In genomic region chr6:121549741-121550140, GRCh38 we compare ENCODE assay signal across 17 cellular contexts.
DNase-seq lines count a peak whose midpoint lies in the region; ATAC-seq and TF ChIP-seq lines count a peak whose summit lies in the region.
"Had no signal": no experiment of that assay in that cellular context is flagged by ENCODE, and none has a peak within 500 bp of the region (broad histone marks: within the 10 kb centered on the region; RNA-seq: fewer than 3 reads in every experiment).

No MANE protein-coding gene starts in this region.

- H3K27me3 Mint-ChIP-seq in activated T-helper 17 cell treated with anti-CD3 and anti-CD28 coated beads, Interleukin-2, amount 50 U/mL, for 72 hours: peaks cover 3% of the 10 kb centered on the region
- H3K27me3 Mint-ChIP-seq in activated CD8-positive, alpha-beta memory T cell treated with anti-CD3 and anti-CD28 coated beads, Interleukin-2, amount 10 ng/mL, durations not matched to agents 7 days and 5 days: no peaks in the 10 kb centered on the region

- H3K36me3 ChIP-seq in aorta (ENCODE audit: control insufficient read depth in 1 of 2, insufficient read depth in 2 of 2, low read length in 1 of 2): no peaks in the 10 kb centered on the region
- H3K36me3 ChIP-seq: suprapubic skin had no signal

- H3K9me3 Mint-ChIP-seq in activated T-helper 17 cell treated with anti-CD3 and anti-CD28 coated beads, Interleukin-2, amount 50 U/mL, for 72 hours: no peaks in the 10 kb centered on the region
- H3K9me3 Mint-ChIP-seq in activated CD8-positive, alpha-beta memory T cell treated with anti-CD3 and anti-CD28 coated beads, Interleukin-2, amount 10 ng/mL, durations not matched to agents 7 days and 5 days (ENCODE audit: low read depth): no peaks in the 10 kb centered on the region

- H3K27ac Mint-ChIP-seq in activated T-helper 17 cell treated with anti-CD3 and anti-CD28 coated beads, Interleukin-2, amount 50 U/mL, for 72 hours: no peak overlapping the region
- no peak overlapping the region for H3K27ac Mint-ChIP-seq in activated CD8-positive, alpha-beta memory T cell treated with anti-CD3 and anti-CD28 coated beads, Interleukin-2, amount 10 ng/mL, durations not matched to agents 7 days and 5 days
- H3K27ac Mint-ChIP-seq: activated T-cell treated with anti-CD3 and anti-CD28 coated beads, Interleukin-2, amount 50 U/mL, for 72 hours; naive thymus-derived CD4-positive, alpha-beta T cell had no signal

- WGBS in aorta, 2 donors: 2 to 11% methylated on average over 3 of the region's 3 CpGs

- DNase-seq in HFF-Myc (ENCODE audit: extremely low read depth, low read depth) (peak; percentile 5), fibroblast of the conjunctiva (ENCODE audit: low read depth) (peak; percentile 16), aorta (no peak), NCI-H510A (lab: John Stamatoyannopoulos, UW) (no peak)
- DNase-seq in activated CD8-positive, alpha-beta memory T cell treated with anti-CD3 and anti-CD28 coated beads, Interleukin-2, amount 10 ng/mL, durations not matched to agents 7 days and 5 days: no peak
- DNase-seq: activated T-cell treated with anti-CD3 and anti-CD28 coated beads, Interleukin-2, amount 50 U/mL, for 72 hours; DMS 273 treated with DMSO at 0.1 percent for 48 hours; erythroblast; islet precursor cell; naive thymus-derived CD4-positive, alpha-beta T cell; NCI-H774 had no signal

- no peak overlapping the region for H3K4me3 Mint-ChIP-seq in activated T-helper 17 cell treated with anti-CD3 and anti-CD28 coated beads, Interleukin-2, amount 50 U/mL, for 72 hours
- H3K4me3 Mint-ChIP-seq in activated CD8-positive, alpha-beta memory T cell treated with anti-CD3 and anti-CD28 coated beads, Interleukin-2, amount 10 ng/mL, durations not matched to agents 7 days and 5 days: no peak overlapping the region
- H3K4me3 Mint-ChIP-seq: activated T-cell treated with anti-CD3 and anti-CD28 coated beads, Interleukin-2, amount 50 U/mL, for 72 hours; naive thymus-derived CD4-positive, alpha-beta T cell had no signal

- H3K4me3 ChIP-seq in HFF-Myc (replicated peaks; ENCODE audit: low read depth, low read length): no peak overlapping the region
- H3K4me3 ChIP-seq in aorta (ENCODE audit: low read length in 2 of 2): no peak overlapping the region
- H3K4me3 ChIP-seq: GM12878, suprapubic skin had no signal

- no peak for TF ChIP-seq CTCF in HFF-Myc (IDR thresholded peaks at IDR 0.05; ENCODE audit: low read depth, low read length, missing control alignments)

- intact Hi-C loops in aorta (cut with DNase I): loop anchor here (5.0 to 10.0 kb wide), 4 partner anchors 33 to 145 kb away; partner anchors contain the start of gene GJA1 (in 1 of the 2)

- no peaks in the 10 kb centered on the region for H3K9me3 ChIP-seq in aorta (ENCODE audit: control insufficient read depth, low read length)
- H3K9me3 ChIP-seq: suprapubic skin had no signal

- peak; percentile 42 for ATAC-seq in activated T-helper 17 cell treated with anti-CD3 and anti-CD28 coated beads, Interleukin-2, amount 50 U/mL, for 72 hours (replicated peaks)
- ATAC-seq in aorta (ENCODE audit: low FRiP score) (no peak), HG03565 (IDR thresholded peaks at IDR 0.05; ENCODE audit: unreplicated experiment) (no peak)
- no peak for ATAC-seq in activated CD8-positive, alpha-beta memory T cell treated with anti-CD3 and anti-CD28 coated beads, Interleukin-2, amount 10 ng/mL, durations not matched to agents 7 days and 5 days
- ATAC-seq: activated CD4-positive, CD25-positive, alpha-beta regulatory T cell treated with anti-CD3 and anti-CD28 coated beads, Interleukin-2, amount 50 U/mL, for 24 hours; activated T-cell treated with anti-CD3 and anti-CD28 coated beads, Interleukin-2, amount 50 U/mL, for 72 hours; GM12878; naive thymus-derived CD4-positive, alpha-beta T cell; sciatic nerve had no signal

- H3K27ac ChIP-seq in aorta (ENCODE audit: low read depth in 1 of 2, low read length in 2 of 2): peak overlapping the region; percentile 4 to 80
- H3K27ac ChIP-seq: suprapubic skin had no signal

- H3K36me3 Mint-ChIP-seq in activated T-helper 17 cell treated with anti-CD3 and anti-CD28 coated beads, Interleukin-2, amount 50 U/mL, for 72 hours (ENCODE audit: low read depth): no peaks in the 10 kb centered on the region
- no peaks in the 10 kb centered on the region for H3K36me3 Mint-ChIP-seq in activated CD8-positive, alpha-beta memory T cell treated with anti-CD3 and anti-CD28 coated beads, Interleukin-2, amount 10 ng/mL, durations not matched to agents 7 days and 5 days

- CTCF ChIA-PET in activated CD8-positive, alpha-beta memory T cell treated with anti-CD3 and anti-CD28 coated beads, Interleukin-2, amount 10 ng/mL, durations not matched to agents 7 days and 5 days (lab: Charles Lee): no interaction called here

- H3K4me1 ChIP-seq in aorta (ENCODE audit: control insufficient read depth in 1 of 2, insufficient read depth in 2 of 2, low read length in 2 of 2): peaks cover 0 to 4% of the 10 kb centered on the region in 2 donors

- H3K27me3 ChIP-seq in aorta (ENCODE audit: control insufficient read depth in 1 of 2, insufficient read depth in 2 of 2, low read length in 1 of 2): no peaks in the 10 kb centered on the region
- H3K27me3 ChIP-seq: suprapubic skin had no signal

- H3K4me1 Mint-ChIP-seq in activated T-helper 17 cell treated with anti-CD3 and anti-CD28 coated beads, Interleukin-2, amount 50 U/mL, for 72 hours: no peaks in the 10 kb centered on the region
- no peaks in the 10 kb centered on the region for H3K4me1 Mint-ChIP-seq in activated CD8-positive, alpha-beta memory T cell treated with anti-CD3 and anti-CD28 coated beads, Interleukin-2, amount 10 ng/mL, durations not matched to agents 7 days and 5 days
- H3K4me1 Mint-ChIP-seq: naive thymus-derived CD4-positive, alpha-beta T cell had no signal

Comparison
In these comparisons a context has a peak if more than half of its experiments do, and no peak if none do; other contexts are left out.
1. DNase-seq: peak in HFF-Myc (single experiment) and fibroblast of the conjunctiva (single experiment); none in aorta (0 of 2), activated CD8-positive, alpha-beta memory T cell treated with anti-CD3 and anti-CD28 coated beads, Interleukin-2, amount 10 ng/mL, durations not matched to agents 7 days and 5 days (single experiment) and NCI-H510A (single experiment).